In the genomic region with DNA sequence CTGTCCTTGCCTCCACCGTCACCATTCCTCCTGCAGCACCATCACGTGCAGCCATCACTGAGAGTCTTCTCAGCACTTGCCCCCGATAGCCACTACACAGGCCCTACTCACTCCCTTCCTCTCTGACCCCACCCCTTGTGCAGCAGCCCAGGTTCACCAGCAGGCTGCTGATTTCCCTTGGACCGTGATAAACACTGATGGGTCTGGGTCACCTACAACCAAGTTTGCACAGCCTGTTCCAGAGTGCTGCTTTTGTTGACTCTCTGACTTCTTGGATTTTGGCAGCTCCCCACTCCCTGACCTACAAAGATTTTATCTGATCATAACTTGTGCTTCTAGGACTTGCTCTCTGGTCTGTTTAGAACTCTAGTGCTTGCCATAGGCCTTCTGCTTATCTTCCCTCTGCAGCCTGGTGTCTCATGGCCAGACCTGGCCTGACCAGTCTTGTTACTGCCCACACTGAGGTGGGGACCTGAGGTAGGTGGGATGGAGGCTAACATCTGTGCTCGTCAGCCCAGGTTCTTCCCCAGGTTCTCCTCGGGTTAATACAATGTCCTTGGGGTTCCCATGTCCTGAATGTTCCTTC, we compare ENCODE assay signal across 21 cellular contexts.
DNase-seq lines count a peak whose midpoint lies in the region; ATAC-seq and TF ChIP-seq lines count a peak whose summit lies in the region.
"Had no signal": no experiment of that assay in that cellular context is flagged by ENCODE, and none has a peak within 500 bp of the region (broad histone marks: within the 10 kb centered on the region; RNA-seq: fewer than 3 reads in every experiment).

No MANE protein-coding gene starts in this region.

- no peak overlapping the region for H3K27ac Mint-ChIP-seq in GM23338
- peak overlapping the region; percentile 2 for H3K27ac Mint-ChIP-seq in progenitor cell of endocrine pancreas
- no peak overlapping the region for H3K27ac Mint-ChIP-seq in activated CD8-positive, alpha-beta memory T cell treated with anti-CD3 and anti-CD28 coated beads, Interleukin-2, amount 10 ng/mL, durations not matched to agents 7 days and 5 days
- H3K27ac Mint-ChIP-seq: HFFc6 had no signal

- no peak for TF ChIP-seq CTCF in GM23338 (conservative IDR thresholded peaks at IDR 0.05; ENCODE audit: low read depth in 2 of 2)
- TF ChIP-seq CTCF in brain microvascular endothelial cell (IDR thresholded peaks at IDR 0.05; ENCODE audit: low read depth, low read length, missing control alignments), result peak; percentile 0
- no peak for TF ChIP-seq CTCF in progenitor cell of endocrine pancreas (IDR thresholded peaks at IDR 0.05; ENCODE audit: unreplicated experiment)

- H3F3A ChIP-seq in GM23338 (replicated peaks; ENCODE audit: low read depth), result no peaks in the 10 kb centered on the region

- no peaks in the 10 kb centered on the region; the same call in 2 of the 3 replicates for H3K4me1 Mint-ChIP-seq in GM23338
- no peaks in the 10 kb centered on the region for H3K4me1 Mint-ChIP-seq in progenitor cell of endocrine pancreas (ENCODE audit: low read depth)
- H3K4me1 Mint-ChIP-seq in activated CD8-positive, alpha-beta memory T cell treated with anti-CD3 and anti-CD28 coated beads, Interleukin-2, amount 10 ng/mL, durations not matched to agents 7 days and 5 days, result no peaks in the 10 kb centered on the region
- H3K4me1 Mint-ChIP-seq: CD4-positive, CD25-positive, alpha-beta regulatory T cell had no signal

- H3K9me2 ChIP-seq in GM23338 (ENCODE audit: insufficient read depth), result no peaks in the 10 kb centered on the region; the same call in 1 of the 2 replicates

- DNase-seq in GM23338 (ENCODE audit: low spot score), result no peak
- DNase-seq in OCI-M1 (lab: John Stamatoyannopoulos, UW), result peak; percentile 8
- no peak for DNase-seq in brain microvascular endothelial cell
- no peak for DNase-seq in progenitor cell of endocrine pancreas (ENCODE audit: low spot score, unreplicated experiment)
- DNase-seq in NCI-H146 treated with DMSO at 0.1 percent for 48 hours (lab: John Stamatoyannopoulos, UW; ENCODE audit: unreplicated experiment), result no peak
- DNase-seq in NCI-H2029 treated with DMSO at 0.1 percent for 48 hours (lab: John Stamatoyannopoulos, UW), result no peak
- DNase-seq in activated CD8-positive, alpha-beta memory T cell treated with anti-CD3 and anti-CD28 coated beads, Interleukin-2, amount 10 ng/mL, durations not matched to agents 7 days and 5 days, result no peak
- DNase-seq: CD4-positive, CD25-positive, alpha-beta regulatory T cell; DMS153; DND-41; H9; HFFc6; NCI-H1105 treated with DMSO at 0.1 percent for 48 hours; NCI-H146; NCI-H2029; NCI-H2227 treated with DMSO at 0.1 percent for 48 hours; NCI-H526 treated with DMSO at 0.1 percent for 48 hours; Right ventricle myocardium superior; RPMI8226 had no signal

- ATAC-seq in GM23338 (peak; percentile 47; the same call in 2 of the 3 replicates), HG03439 (IDR thresholded peaks at IDR 0.05; ENCODE audit: unreplicated experiment) (no peak)
- ATAC-seq in activated CD8-positive, alpha-beta memory T cell treated with anti-CD3 and anti-CD28 coated beads, Interleukin-2, amount 10 ng/mL, durations not matched to agents 7 days and 5 days, result no peak

- no peak overlapping the region for H3K27ac ChIP-seq in GM23338 (ENCODE audit: low read depth)
- no peak overlapping the region for H3K27ac ChIP-seq in brain microvascular endothelial cell
- H3K27ac ChIP-seq: SJSA1 had no signal

- H2AFZ ChIP-seq in GM23338, result no peak overlapping the region

- H3K27me3 Mint-ChIP-seq in GM23338 (ENCODE audit: insufficient read depth, low read depth, poor library complexity), result no peaks in the 10 kb centered on the region
- H3K27me3 Mint-ChIP-seq in progenitor cell of endocrine pancreas, result no peaks in the 10 kb centered on the region
- H3K27me3 Mint-ChIP-seq in activated CD8-positive, alpha-beta memory T cell treated with anti-CD3 and anti-CD28 coated beads, Interleukin-2, amount 10 ng/mL, durations not matched to agents 7 days and 5 days, result no peaks in the 10 kb centered on the region

- H4K20me1 ChIP-seq in GM23338 (replicated peaks; ENCODE audit: insufficient read depth), result no peaks in the 10 kb centered on the region

- H3K4me1 ChIP-seq in GM23338 (ENCODE audit: insufficient read depth), result peaks cover 3% of the 10 kb centered on the region; the same call in 1 of the 2 replicates
- H3K4me1 ChIP-seq: SJSA1 had no signal

- H3K4me3 Mint-ChIP-seq in GM23338 (no peak overlapping the region), progenitor cell of endocrine pancreas (ENCODE audit: low read depth) (no peak overlapping the region)
- no peak overlapping the region for H3K4me3 Mint-ChIP-seq in activated CD8-positive, alpha-beta memory T cell treated with anti-CD3 and anti-CD28 coated beads, Interleukin-2, amount 10 ng/mL, durations not matched to agents 7 days and 5 days
- H3K4me3 Mint-ChIP-seq: CD4-positive, CD25-positive, alpha-beta regulatory T cell; H9; HFFc6 had no signal

- CTCF ChIA-PET in activated CD8-positive, alpha-beta memory T cell treated with anti-CD3 and anti-CD28 coated beads, Interleukin-2, amount 10 ng/mL, durations not matched to agents 7 days and 5 days (lab: Charles Lee), result no interaction called here

- H3K27me3 ChIP-seq in GM23338 (ENCODE audit: insufficient read depth) (no peaks in the 10 kb centered on the region), brain microvascular endothelial cell (replicated peaks) (no peaks in the 10 kb centered on the region)
- H3K27me3 ChIP-seq: SJSA1 had no signal

- H3K36me3 ChIP-seq in GM23338 (ENCODE audit: insufficient read depth), result 0 out of 2 replicates have a peak, but pooled peaks cover 2% of the 10 kb centered on the region
- H3K36me3 ChIP-seq in brain microvascular endothelial cell (replicated peaks), result peaks cover 61% of the 10 kb centered on the region
- H3K36me3 ChIP-seq: SJSA1 had no signal

- no peaks in the 10 kb centered on the region for H3K79me2 ChIP-seq in GM23338 (replicated peaks; ENCODE audit: insufficient read depth)

- in situ Hi-C loops in brain microvascular endothelial cell (cut with HindIII; ENCODE audit: low pct_ligation_motif_present, low sequenced_read_pairs), result no loop called here

- no peak overlapping the region for H3K4me3 ChIP-seq in GM23338
- no peak overlapping the region for H3K4me3 ChIP-seq in brain microvascular endothelial cell (ENCODE audit: low read depth, low read length)
- H3K4me3 ChIP-seq: SJSA1 had no signal

- H3K4me2 ChIP-seq in GM23338, result no peak overlapping the region

- H3K9me3 Mint-ChIP-seq in GM23338 (peaks cover 10% of the 10 kb centered on the region; the same call in 2 of the 3 replicates), progenitor cell of endocrine pancreas (ENCODE audit: low read depth) (peaks cover 7% of the 10 kb centered on the region)
- no peaks in the 10 kb centered on the region for H3K9me3 Mint-ChIP-seq in activated CD8-positive, alpha-beta memory T cell treated with anti-CD3 and anti-CD28 coated beads, Interleukin-2, amount 10 ng/mL, durations not matched to agents 7 days and 5 days (ENCODE audit: low read depth)

- H3K36me3 Mint-ChIP-seq in GM23338 (ENCODE audit: low read depth) (peaks cover 8% of the 10 kb centered on the region), progenitor cell of endocrine pancreas (ENCODE audit: insufficient read depth) (peaks cover 7% of the 10 kb centered on the region)
- no peaks in the 10 kb centered on the region for H3K36me3 Mint-ChIP-seq in activated CD8-positive, alpha-beta memory T cell treated with anti-CD3 and anti-CD28 coated beads, Interleukin-2, amount 10 ng/mL, durations not matched to agents 7 days and 5 days
- H3K36me3 Mint-ChIP-seq: CD4-positive, CD25-positive, alpha-beta regulatory T cell had no signal

TF ChIP-seq in GM23338, 12 proteins besides CTCF, POLR2A, EP300 and RAD21 (continues in another document):
- TF ChIP-seq, protein P1, sequence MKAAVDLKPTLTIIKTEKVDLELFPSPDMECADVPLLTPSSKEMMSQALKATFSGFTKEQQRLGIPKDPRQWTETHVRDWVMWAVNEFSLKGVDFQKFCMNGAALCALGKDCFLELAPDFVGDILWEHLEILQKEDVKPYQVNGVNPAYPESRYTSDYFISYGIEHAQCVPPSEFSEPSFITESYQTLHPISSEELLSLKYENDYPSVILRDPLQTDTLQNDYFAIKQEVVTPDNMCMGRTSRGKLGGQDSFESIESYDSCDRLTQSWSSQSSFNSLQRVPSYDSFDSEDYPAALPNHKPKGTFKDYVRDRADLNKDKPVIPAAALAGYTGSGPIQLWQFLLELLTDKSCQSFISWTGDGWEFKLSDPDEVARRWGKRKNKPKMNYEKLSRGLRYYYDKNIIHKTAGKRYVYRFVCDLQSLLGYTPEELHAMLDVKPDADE (IDR thresholded peaks at IDR 0.05), result no peak
- TF ChIP-seq NANOG (IDR thresholded peaks at IDR 0.05; ENCODE audit: borderline replicate concordance), result no peak
- no peak for TF ChIP-seq EZH2phosphoT487 (IDR thresholded peaks at IDR 0.05; ENCODE audit: unreplicated experiment)
- TF ChIP-seq, protein P2, sequence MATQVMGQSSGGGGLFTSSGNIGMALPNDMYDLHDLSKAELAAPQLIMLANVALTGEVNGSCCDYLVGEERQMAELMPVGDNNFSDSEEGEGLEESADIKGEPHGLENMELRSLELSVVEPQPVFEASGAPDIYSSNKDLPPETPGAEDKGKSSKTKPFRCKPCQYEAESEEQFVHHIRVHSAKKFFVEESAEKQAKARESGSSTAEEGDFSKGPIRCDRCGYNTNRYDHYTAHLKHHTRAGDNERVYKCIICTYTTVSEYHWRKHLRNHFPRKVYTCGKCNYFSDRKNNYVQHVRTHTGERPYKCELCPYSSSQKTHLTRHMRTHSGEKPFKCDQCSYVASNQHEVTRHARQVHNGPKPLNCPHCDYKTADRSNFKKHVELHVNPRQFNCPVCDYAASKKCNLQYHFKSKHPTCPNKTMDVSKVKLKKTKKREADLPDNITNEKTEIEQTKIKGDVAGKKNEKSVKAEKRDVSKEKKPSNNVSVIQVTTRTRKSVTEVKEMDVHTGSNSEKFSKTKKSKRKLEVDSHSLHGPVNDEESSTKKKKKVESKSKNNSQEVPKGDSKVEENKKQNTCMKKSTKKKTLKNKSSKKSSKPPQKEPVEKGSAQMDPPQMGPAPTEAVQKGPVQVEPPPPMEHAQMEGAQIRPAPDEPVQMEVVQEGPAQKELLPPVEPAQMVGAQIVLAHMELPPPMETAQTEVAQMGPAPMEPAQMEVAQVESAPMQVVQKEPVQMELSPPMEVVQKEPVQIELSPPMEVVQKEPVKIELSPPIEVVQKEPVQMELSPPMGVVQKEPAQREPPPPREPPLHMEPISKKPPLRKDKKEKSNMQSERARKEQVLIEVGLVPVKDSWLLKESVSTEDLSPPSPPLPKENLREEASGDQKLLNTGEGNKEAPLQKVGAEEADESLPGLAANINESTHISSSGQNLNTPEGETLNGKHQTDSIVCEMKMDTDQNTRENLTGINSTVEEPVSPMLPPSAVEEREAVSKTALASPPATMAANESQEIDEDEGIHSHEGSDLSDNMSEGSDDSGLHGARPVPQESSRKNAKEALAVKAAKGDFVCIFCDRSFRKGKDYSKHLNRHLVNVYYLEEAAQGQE (IDR thresholded peaks at IDR 0.05; ENCODE audit: unreplicated experiment), result no peak
- no peak for TF ChIP-seq POLR2AphosphoS5 (IDR thresholded peaks at IDR 0.05; ENCODE audit: low read depth)
